Comparison of ENCODE assay signal across 31 cellular contexts in genomic region chr2:47769318-47769717, GRCh38.
"Had no signal": no experiment of that assay in that cellular context is flagged by ENCODE, and none has a peak within 500 bp of the region (broad histone marks: within the 10 kb centered on the region; RNA-seq: fewer than 3 reads in every experiment).

No MANE protein-coding gene starts in this region.

- H3K36me3 ChIP-seq: ascending aorta, breast epithelium, cardiac muscle cell, colonic mucosa, esophagus squamous epithelium, gastroesophageal sphincter had no signal

- H3K4me1 ChIP-seq: breast epithelium, colonic mucosa had no signal

- H3K36me3 Mint-ChIP-seq: activated CD4-positive, alpha-beta memory T cell treated with anti-CD3 and anti-CD28 coated beads for 36 hours; activated CD8-positive, alpha-beta memory T cell treated with anti-CD3 and anti-CD28 coated beads, Interleukin-2, amount 10 ng/mL, durations not matched to agents 7 days and 5 days; activated naive CD4-positive, alpha-beta T cell treated with anti-CD3 and anti-CD28 coated beads, Interleukin-2, amount 10 ng/mL, durations not matched to agents 7 days and 5 days; activated naive CD8-positive, alpha-beta T cell treated with anti-CD3 and anti-CD28 coated beads, Interleukin-2, amount 10 ng/mL, durations not matched to agents 7 days and 5 days; brain had no signal

- H3K4me3 ChIP-seq: ascending aorta, breast epithelium, cardiac muscle cell, colonic mucosa, esophagus squamous epithelium, gastroesophageal sphincter had no signal

- H3K27ac ChIP-seq: ascending aorta, breast epithelium, cardiac muscle cell, colonic mucosa, epithelial cell of prostate, esophagus squamous epithelium, gastroesophageal sphincter had no signal

- H3K4me3 Mint-ChIP-seq: activated CD4-positive, alpha-beta memory T cell treated with anti-CD3 and anti-CD28 coated beads for 36 hours; activated CD4-positive, alpha-beta T cell treated with anti-CD3 and anti-CD28 coated beads for 36 hours; activated CD4-positive, alpha-beta T cell treated with anti-CD3 and anti-CD28 coated beads, Interleukin-2, amount 10 ng/mL, durations not matched to agents 24 days and 14 days; activated CD8-positive, alpha-beta memory T cell treated with anti-CD3 and anti-CD28 coated beads, Interleukin-2, amount 10 ng/mL, durations not matched to agents 7 days and 5 days; activated CD8-positive, alpha-beta T cell treated with anti-CD3 and anti-CD28 coated beads, Interleukin-2, amount 10 ng/mL, durations not matched to agents 7 days and 5 days; activated naive CD4-positive, alpha-beta T cell treated with anti-CD3 and anti-CD28 coated beads, Interleukin-2, amount 10 ng/mL, durations not matched to agents 7 days and 5 days; activated naive CD8-positive, alpha-beta T cell treated with anti-CD3 and anti-CD28 coated beads, Interleukin-2, amount 10 ng/mL, durations not matched to agents 7 days and 5 days; activated T-helper 1 cell treated with anti-CD3 and anti-CD28 coated beads, Interleukin-12 subunit alpha, Interleukin-12 subunit beta, Interleukin-2, Interleukin-4 antibody, amounts not matched to agents 30 ng/mL and 10 ng/mL and 1 ng/mL, durations not matched to agents 14 hours and 24 hours and 36 hours; brain had no signal

- ATAC-seq: activated CD4-positive, alpha-beta T cell treated with anti-CD3 and anti-CD28 coated beads for 36 hours; activated CD8-positive, alpha-beta memory T cell treated with anti-CD3 and anti-CD28 coated beads, Interleukin-2, amount 10 ng/mL, durations not matched to agents 7 days and 5 days; activated CD8-positive, alpha-beta T cell treated with anti-CD3 and anti-CD28 coated beads, Interleukin-2, amount 10 ng/mL, durations not matched to agents 7 days and 5 days; activated naive CD4-positive, alpha-beta T cell treated with anti-CD3 and anti-CD28 coated beads, Interleukin-2, amount 50 U/mL, for 72 hours; gastroesophageal sphincter had no signal

- H3K9me3 Mint-ChIP-seq: activated CD4-positive, alpha-beta memory T cell treated with anti-CD3 and anti-CD28 coated beads for 36 hours; activated CD4-positive, alpha-beta T cell treated with anti-CD3 and anti-CD28 coated beads, Interleukin-2, amount 10 ng/mL, durations not matched to agents 24 days and 14 days; activated naive CD4-positive, alpha-beta T cell treated with anti-CD3 and anti-CD28 coated beads, Interleukin-2, amount 10 ng/mL, durations not matched to agents 7 days and 5 days; activated naive CD8-positive, alpha-beta T cell treated with anti-CD3 and anti-CD28 coated beads, Interleukin-2, amount 10 ng/mL, durations not matched to agents 7 days and 5 days; activated T-helper 1 cell treated with anti-CD3 and anti-CD28 coated beads, Interleukin-12 subunit alpha, Interleukin-12 subunit beta, Interleukin-2, Interleukin-4 antibody, amounts not matched to agents 30 ng/mL and 10 ng/mL and 1 ng/mL, durations not matched to agents 14 hours and 24 hours and 36 hours; activated T-helper 2 cell treated with anti-CD3 and anti-CD28 coated beads, Interferon-gamma antibody, Interleukin-2, Interleukin-4, amounts not matched to agents 10 μg/mL and 5 μg/mL and 100 μg/mL, durations not matched to agents 14 hours and 24 hours and 36 hours had no signal

- DNase-seq: activated CD4-positive, alpha-beta memory T cell treated with anti-CD3 and anti-CD28 coated beads for 36 hours; activated CD4-positive, alpha-beta T cell treated with anti-CD3 and anti-CD28 coated beads for 36 hours; activated CD4-positive, alpha-beta T cell treated with anti-CD3 and anti-CD28 coated beads, Interleukin-2, amount 10 ng/mL, durations not matched to agents 24 days and 14 days; activated CD4-positive, CD25-positive, alpha-beta regulatory T cell; activated CD4-positive, CD25-positive, alpha-beta regulatory T cell treated with anti-CD3 and anti-CD28 coated beads, Interleukin-2, amount 50 U/mL, for 72 hours; activated CD8-positive, alpha-beta memory T cell treated with anti-CD3 and anti-CD28 coated beads, Interleukin-2, amount 10 ng/mL, durations not matched to agents 7 days and 5 days; activated CD8-positive, alpha-beta memory T cell treated with anti-CD3 and anti-CD28 coated beads, Interleukin-2, amount 50 U/mL, for 4 hours; activated CD8-positive, alpha-beta T cell treated with anti-CD3 and anti-CD28 coated beads, Interleukin-2, amount 10 ng/mL, durations not matched to agents 7 days and 5 days; activated effector memory CD4-positive, alpha-beta T cell treated with anti-CD3 and anti-CD28 coated beads, Interleukin-2, amount 50 U/mL, for 16 hours; activated naive CD4-positive, alpha-beta T cell treated with anti-CD3 and anti-CD28 coated beads, Interleukin-2, amount 10 ng/mL, durations not matched to agents 7 days and 5 days; activated naive CD8-positive, alpha-beta T cell treated with anti-CD3 and anti-CD28 coated beads, Interleukin-2, amount 10 ng/mL, durations not matched to agents 7 days and 5 days; activated T-cell treated with anti-CD3 and anti-CD28 coated beads, Interleukin-2, amount 50 U/mL, for 1 hour; activated T-cell treated with anti-CD3 and anti-CD28 coated beads, Interleukin-2, amount 50 U/mL, for 48 hours; central memory CD4-positive, alpha-beta T cell; cerebellar nuclear complex; colonic mucosa; effector CD8-positive, alpha-beta T cell; esophagus squamous epithelium; foreskin melanocyte; T-helper 2 cell had no signal

- H3K9me3 ChIP-seq: ascending aorta, breast epithelium, colonic mucosa, esophagus squamous epithelium, gastroesophageal sphincter had no signal

- H3K27ac Mint-ChIP-seq: activated CD4-positive, alpha-beta memory T cell treated with anti-CD3 and anti-CD28 coated beads for 36 hours; activated CD4-positive, alpha-beta T cell treated with anti-CD3 and anti-CD28 coated beads for 36 hours; activated CD4-positive, alpha-beta T cell treated with anti-CD3 and anti-CD28 coated beads, Interleukin-2, amount 10 ng/mL, durations not matched to agents 24 days and 14 days; activated CD8-positive, alpha-beta memory T cell treated with anti-CD3 and anti-CD28 coated beads, Interleukin-2, amount 10 ng/mL, durations not matched to agents 7 days and 5 days; activated CD8-positive, alpha-beta T cell treated with anti-CD3 and anti-CD28 coated beads, Interleukin-2, amount 10 ng/mL, durations not matched to agents 7 days and 5 days; activated naive CD4-positive, alpha-beta T cell treated with anti-CD3 and anti-CD28 coated beads, Interleukin-2, amount 10 ng/mL, durations not matched to agents 7 days and 5 days; activated naive CD4-positive, alpha-beta T cell treated with anti-CD3 and anti-CD28 coated beads, Interleukin-2, amount 50 U/mL, for 72 hours; activated T-helper 1 cell treated with anti-CD3 and anti-CD28 coated beads, Interleukin-12 subunit alpha, Interleukin-12 subunit beta, Interleukin-2, Interleukin-4 antibody, amounts not matched to agents 30 ng/mL and 10 ng/mL and 1 ng/mL, durations not matched to agents 14 hours and 24 hours and 36 hours; activated T-helper 2 cell treated with anti-CD3 and anti-CD28 coated beads, Interferon-gamma antibody, Interleukin-2, Interleukin-4, amounts not matched to agents 10 μg/mL and 5 μg/mL and 100 μg/mL, durations not matched to agents 14 hours and 24 hours and 36 hours; brain had no signal

- H3K27me3 Mint-ChIP-seq: activated CD4-positive, alpha-beta memory T cell treated with anti-CD3 and anti-CD28 coated beads for 36 hours; activated CD4-positive, alpha-beta T cell treated with anti-CD3 and anti-CD28 coated beads for 36 hours; activated CD4-positive, alpha-beta T cell treated with anti-CD3 and anti-CD28 coated beads, Interleukin-2, amount 10 ng/mL, durations not matched to agents 24 days and 14 days had no signal

- H3K27me3 ChIP-seq: ascending aorta, breast epithelium, cardiac muscle cell, colonic mucosa, esophagus squamous epithelium, gastroesophageal sphincter had no signal

- FAIRE-seq: endometrium, endothelial cell of umbilical vein had no signal
